8 cellular contexts compared by ENCODE assay signal in the genomic region with DNA sequence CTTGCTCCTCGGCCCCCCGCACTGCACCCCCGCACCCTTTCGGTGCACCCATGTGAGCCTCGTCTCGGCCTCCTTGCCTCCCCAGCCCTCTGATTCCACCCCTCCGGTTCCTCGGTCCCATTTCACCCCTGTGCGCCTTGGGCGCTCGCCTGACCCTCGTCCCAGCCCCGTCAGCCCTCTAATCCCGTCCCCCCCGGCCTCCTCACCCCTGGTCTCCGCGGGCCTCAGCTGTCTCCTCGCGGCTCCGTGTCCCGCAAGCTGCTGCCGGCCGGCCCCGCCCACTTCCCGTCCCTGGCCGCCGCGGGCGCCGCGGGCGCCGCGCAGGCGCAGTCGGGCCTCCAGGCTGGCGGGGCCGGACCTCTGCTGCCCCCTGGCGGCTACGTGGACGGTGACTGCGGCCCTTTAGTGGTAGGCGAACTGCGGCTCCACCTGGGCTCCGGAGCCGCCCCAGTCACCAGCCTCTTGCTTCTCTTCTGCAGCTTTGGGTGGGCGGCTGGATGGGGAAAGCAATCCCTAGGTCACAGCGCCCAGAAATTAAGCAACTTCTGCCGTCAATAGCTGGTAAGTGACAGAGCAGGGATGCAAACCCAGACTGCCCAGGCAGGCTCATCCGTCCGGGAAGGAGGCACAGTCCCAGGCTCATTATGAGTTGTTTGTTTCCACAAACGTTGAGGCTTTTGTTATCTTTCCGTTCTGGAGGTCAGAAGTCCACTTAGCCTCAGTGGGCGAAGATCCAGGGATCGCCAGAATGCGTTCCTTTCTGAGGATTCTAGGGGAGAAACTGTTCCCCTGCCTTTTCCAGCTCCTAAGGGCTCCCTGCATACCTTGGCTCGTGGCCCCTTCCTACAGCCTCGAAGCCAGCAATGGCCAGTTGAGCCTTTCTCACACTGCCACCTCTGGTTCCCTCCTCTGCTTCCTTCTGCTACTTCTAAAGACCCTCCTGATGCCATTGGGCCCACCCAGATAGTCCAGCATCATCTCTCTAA. TPM values are rescaled to one million over a fixed set of nuclear protein-coding genes. Genes with fewer than 3 reads are reported as not detected.
A peak's percentile ranks its signal among the peaks of the same experiment; 100 is the strongest.
DNase-seq lines count a peak whose midpoint lies in the region; ATAC-seq and TF ChIP-seq lines count a peak whose summit lies in the region.

TSS of gene PPM1F (minus strand) at position 263 of the 986 bp plus-strand sequence. CDS start 6,800 bp downstream, outside the sequence.

- H3K4me3 ChIP-seq in WERI-Rb-1 (ENCODE audit: low read depth, low read length), result peak within 1 kb of the TSS; percentile 77
- peak within 1 kb of the TSS; percentile 67 to 90 (median 71) for H3K4me3 ChIP-seq in breast epithelium
- peak within 1 kb of the TSS; percentile 79 for H3K4me3 ChIP-seq in iPS-20b (ENCODE audit: low read length)
- peak within 1 kb of the TSS; percentile 60 to 79 (median 64) for H3K4me3 ChIP-seq in skin epidermis

- POLR2A ChIA-PET in GM10248 (lab: Yijun Ruan, JAX), result no interaction called here

- H3K27me3 ChIP-seq in WERI-Rb-1 (ENCODE audit: insufficient read depth, low read depth, severe bottlenecking) (no peaks in the 10 kb centered on the region), breast epithelium (no peaks in the 10 kb centered on the region), iPS-20b (ENCODE audit: insufficient read depth, low read length) (peaks cover 19% of the 10 kb centered on the region)

- peak; percentile 98 for DNase-seq in GM10248 (ENCODE audit: extremely low spot score)
- peak; percentile 36 for DNase-seq in NCI-H2107 treated with DMSO at 0.1 percent for 48 hours (lab: John Stamatoyannopoulos, UW; ENCODE audit: unreplicated experiment)
- DNase-seq in WERI-Rb-1, result peak; percentile 85
- DNase-seq in breast epithelium (ENCODE audit: low spot score in 2 of 2), result peak; percentile 75 to 88

- H3K9ac ChIP-seq in iPS-20b (ENCODE audit: low read depth, low read length), result peak within 1 kb of the TSS; percentile 48

- TF ChIP-seq CTCF in GM10248 (IDR thresholded peaks at IDR 0.05; ENCODE audit: control extremely low read depth, extremely low read depth, low read depth, missing control alignments) (peak; percentile 91), WERI-Rb-1 (IDR thresholded peaks at IDR 0.05; ENCODE audit: low read depth, low read length) (peak; percentile 85), breast epithelium (IDR thresholded peaks at IDR 0.05) (peak; percentile 65 to 98 (median 69))

- CTCF ChIA-PET in GM10248 (lab: Yijun Ruan, JAX), result interaction anchor here (0.6 to 8.5 kb wide), 31 partner anchors 9 to 310 kb away, joined by 3 to 130 read pairs (median 4); no protein-coding TSS in a partner anchor

- peaks cover 0 to 7% of the 10 kb centered on the region in 2 donors for H3K4me1 ChIP-seq in breast epithelium
- peaks cover under 1% of the 10 kb centered on the region; the same call in 1 of the 2 replicates for H3K4me1 ChIP-seq in iPS-20b (ENCODE audit: insufficient read depth, low read length)

- ATAC-seq in HG02623 (IDR thresholded peaks at IDR 0.05; ENCODE audit: unreplicated experiment) (peak; percentile 66), HG03025 (IDR thresholded peaks at IDR 0.05; ENCODE audit: low FRiP score, unreplicated experiment) (no peak)

- TF ChIP-seq POLR2A in breast epithelium (IDR thresholded peaks at IDR 0.05), result no peak

- peaks cover 4% of the 10 kb centered on the region for H3K9me3 ChIP-seq in WERI-Rb-1 (ENCODE audit: severe bottlenecking)
- H3K9me3 ChIP-seq in breast epithelium, result no peaks in the 10 kb centered on the region
- no peaks in the 10 kb centered on the region for H3K9me3 ChIP-seq in iPS-20b (ENCODE audit: insufficient read depth, low read depth, low read length)

- peak within 1 kb of the TSS; percentile 65 for H3K27ac ChIP-seq in WERI-Rb-1
- H3K27ac ChIP-seq in breast epithelium, result peak within 1 kb of the TSS; percentile 75 to 89
- no peak within 1 kb of the TSS for H3K27ac ChIP-seq in iPS-20b (ENCODE audit: low read length)
- peak within 1 kb of the TSS; percentile 52 to 98 (median 83) for H3K27ac ChIP-seq in skin epidermis

- H3K36me3 ChIP-seq in WERI-Rb-1, result no peaks in the 10 kb centered on the region
- H3K36me3 ChIP-seq in breast epithelium, result no peaks in the 10 kb centered on the region
- no peaks in the 10 kb centered on the region for H3K36me3 ChIP-seq in iPS-20b (ENCODE audit: insufficient read depth, low read depth, low read length)

- intact Hi-C loops in breast epithelium (cut with DNase I; ENCODE audit: low total_unique reads), result no loop called here

RNA-seq across cellular contexts. Expression of gene PPM1F, which starts in this region (rescaled TPM):
- total RNA-seq in breast epithelium, result 10 to 100 TPM; 24.3 to 45.2 (median 28.1) TPM

Comparison
In these comparisons a context has a peak if more than half of its experiments do, and no peak if none do; other contexts are left out.
1. DNase-seq: peak in every context shown above with its lines; median percentile 98 in GM10248; 85 in WERI-Rb-1; 82 in breast epithelium; 36 in NCI-H2107 treated with DMSO at 0.1 percent for 48 hours.